In genomic region chr15:85950101-85950500, GRCh38 we compare ENCODE assay signal across 15 cellular contexts.
A peak's percentile ranks its signal among the peaks of the same experiment; 100 is the strongest.
DNase-seq lines count a peak whose midpoint lies in the region; ATAC-seq and TF ChIP-seq lines count a peak whose summit lies in the region.
"Had no signal": no experiment of that assay in that cellular context is flagged by ENCODE, and none has a peak within 500 bp of the region (broad histone marks: within the 10 kb centered on the region; RNA-seq: fewer than 3 reads in every experiment).

No MANE protein-coding gene starts in this region.

- H3K36me3 ChIP-seq in mucosa of descending colon (ENCODE audit: low read depth) = no peaks in the 10 kb centered on the region
- H3K36me3 ChIP-seq: gastroesophageal sphincter, lower lobe of right lung had no signal

- peak; percentile 3 for DNase-seq in GM12864 (ENCODE audit: low read depth)
- DNase-seq in NAMALWA (ENCODE audit: low spot score) = peak; percentile 39
- DNase-seq in left lobe of liver (ENCODE audit: low spot score) = no peak
- DNase-seq in mucosa of descending colon = no peak
- no peak for DNase-seq in NCI-H774 (lab: John Stamatoyannopoulos, UW)
- no peak for DNase-seq in epidermal melanocyte (ENCODE audit: insufficient read length, low spot score)
- DNase-seq: activated CD4-positive, alpha-beta T cell treated with anti-CD3 and anti-CD28 coated beads, Interleukin-2, amount 10 ng/mL, durations not matched to agents 24 days and 14 days; activated naive CD4-positive, alpha-beta T cell treated with anti-CD3 and anti-CD28 coated beads, Interleukin-2, amount 50 U/mL, for 16 hours; dermis blood vessel endothelial cell; Kasumi-1; lower lobe of right lung had no signal

- H3K9me3 ChIP-seq in mucosa of descending colon = no peaks in the 10 kb centered on the region
- H3K9me3 ChIP-seq: gastroesophageal sphincter, lower lobe of right lung had no signal

- TF ChIP-seq CTCF in GM12864 (IDR thresholded peaks at IDR 0.05; ENCODE audit: low read depth, low read length, missing control alignments) (no peak), mucosa of descending colon (IDR thresholded peaks at IDR 0.05) (no peak)

- H3K4me3 ChIP-seq in GM12864 (ENCODE audit: low read depth, low read length) (no peak overlapping the region), mucosa of descending colon (no peak overlapping the region)
- H3K4me3 ChIP-seq: gastroesophageal sphincter, lower lobe of right lung had no signal

- H3K4me1 ChIP-seq in mucosa of descending colon (ENCODE audit: low read depth) = no peaks in the 10 kb centered on the region
- H3K4me1 ChIP-seq: gastroesophageal sphincter, lower lobe of right lung, parathyroid adenoma had no signal

- ATAC-seq in GM21367 (IDR thresholded peaks at IDR 0.05; ENCODE audit: unreplicated experiment) (peak; percentile 89), HG03025 (IDR thresholded peaks at IDR 0.05; ENCODE audit: low FRiP score, unreplicated experiment) (peak; percentile 83), left lobe of liver (no peak), mucosa of descending colon (no peak)
- ATAC-seq: gastroesophageal sphincter had no signal

- intact Hi-C loops in mucosa of descending colon (cut with DNase I, micrococcal nuclease) = no loop called here

Comparison
In these comparisons a context has a peak if more than half of its experiments do, and no peak if none do; other contexts are left out.
1. DNase-seq: peak in GM12864 (single experiment) and NAMALWA (single experiment); none in left lobe of liver (single experiment), mucosa of descending colon (0 of 3), NCI-H774 (single experiment) and epidermal melanocyte (single experiment).
2. ATAC-seq: peak in GM21367 (single experiment) and HG03025 (single experiment); none in left lobe of liver (single experiment) and mucosa of descending colon (single experiment).